ENCODE assay signal across 17 cellular contexts in genomic region chr5:4989121-4989520, GRCh38.
"Had no signal": no experiment of that assay in that cellular context is flagged by ENCODE, and none has a peak within 500 bp of the region (broad histone marks: within the 10 kb centered on the region; RNA-seq: fewer than 3 reads in every experiment).

No MANE protein-coding gene starts in this region.

- DNase-seq: effector memory CD8-positive, alpha-beta T cell; esophagus squamous epithelium; foreskin fibroblast; left ventricle myocardium inferior; lower lobe of right lung; natural killer cell; nucleus accumbens; ovary; right cardiac atrium; stimulated activated CD4-positive, alpha-beta T cell treated with anti-CD3 and anti-CD28 coated beads, Interleukin-2, amount 100 ng/mL, for 48 hours; stimulated activated naive CD4-positive, alpha-beta T cell treated with Interleukin-2 at 50 U/mL for 16 hours; thyroid gland had no signal

- ATAC-seq: effector memory CD8-positive, alpha-beta T cell; gastroesophageal sphincter; natural killer cell; right cardiac atrium had no signal

- H3K4me3 ChIP-seq: esophagus squamous epithelium, gastroesophageal sphincter, hepatocyte, left ventricle myocardium inferior, lower lobe of right lung, neural progenitor cell, ovary, smooth muscle cell, suprapubic skin, thyroid gland had no signal
